8 cellular contexts compared by ENCODE assay signal in genomic region chr10:95308389-95309302, GRCh38. TPM values are rescaled to one million over a fixed set of nuclear protein-coding genes. Genes with fewer than 3 reads are reported as not detected.
DNase-seq lines count a peak whose midpoint lies in the region; ATAC-seq and FAIRE-seq lines count a peak whose summit lies in the region.

No MANE protein-coding gene starts in this region.

- peak; percentile 98 for DNase-seq in ELR (ENCODE audit: low read depth)
- peak; percentile 47 for DNase-seq in NCI-H446 treated with DMSO at 0.1 percent for 48 hours (lab: John Stamatoyannopoulos, UW)
- DNase-seq in myocyte (ENCODE audit: low read depth): peak; percentile 93
- DNase-seq in NCI-H510A (lab: John Stamatoyannopoulos, UW): no peak
- no peak for DNase-seq in NCI-H2227 treated with DMSO at 0.1 percent for 48 hours (lab: John Stamatoyannopoulos, UW)

- ATAC-seq in GM19455 (IDR thresholded peaks at IDR 0.05; ENCODE audit: unreplicated experiment) (no peak), HG03139 (IDR thresholded peaks at IDR 0.05; ENCODE audit: unreplicated experiment) (no peak)

- FAIRE-seq in endometrium (lab: Jason Lieb, UNC): peak; percentile 61

RNA-seq across cellular contexts. Expression of gene PDLIM1, which starts 17.8 kb away (rescaled TPM):
- 2.1 and 3.9 TPM in 2 replicates for total RNA-seq in myocyte
- 213 TPM for polyA plus RNA-seq in myocyte (2012)

Comparison
In these comparisons a context has a peak if more than half of its experiments do, and no peak if none do; other contexts are left out.
1. DNase-seq: peak in ELR (single experiment), NCI-H446 treated with DMSO at 0.1 percent for 48 hours (single experiment) and myocyte (single experiment); none in NCI-H510A (single experiment) and NCI-H2227 treated with DMSO at 0.1 percent for 48 hours (single experiment).